In the genomic region with DNA sequence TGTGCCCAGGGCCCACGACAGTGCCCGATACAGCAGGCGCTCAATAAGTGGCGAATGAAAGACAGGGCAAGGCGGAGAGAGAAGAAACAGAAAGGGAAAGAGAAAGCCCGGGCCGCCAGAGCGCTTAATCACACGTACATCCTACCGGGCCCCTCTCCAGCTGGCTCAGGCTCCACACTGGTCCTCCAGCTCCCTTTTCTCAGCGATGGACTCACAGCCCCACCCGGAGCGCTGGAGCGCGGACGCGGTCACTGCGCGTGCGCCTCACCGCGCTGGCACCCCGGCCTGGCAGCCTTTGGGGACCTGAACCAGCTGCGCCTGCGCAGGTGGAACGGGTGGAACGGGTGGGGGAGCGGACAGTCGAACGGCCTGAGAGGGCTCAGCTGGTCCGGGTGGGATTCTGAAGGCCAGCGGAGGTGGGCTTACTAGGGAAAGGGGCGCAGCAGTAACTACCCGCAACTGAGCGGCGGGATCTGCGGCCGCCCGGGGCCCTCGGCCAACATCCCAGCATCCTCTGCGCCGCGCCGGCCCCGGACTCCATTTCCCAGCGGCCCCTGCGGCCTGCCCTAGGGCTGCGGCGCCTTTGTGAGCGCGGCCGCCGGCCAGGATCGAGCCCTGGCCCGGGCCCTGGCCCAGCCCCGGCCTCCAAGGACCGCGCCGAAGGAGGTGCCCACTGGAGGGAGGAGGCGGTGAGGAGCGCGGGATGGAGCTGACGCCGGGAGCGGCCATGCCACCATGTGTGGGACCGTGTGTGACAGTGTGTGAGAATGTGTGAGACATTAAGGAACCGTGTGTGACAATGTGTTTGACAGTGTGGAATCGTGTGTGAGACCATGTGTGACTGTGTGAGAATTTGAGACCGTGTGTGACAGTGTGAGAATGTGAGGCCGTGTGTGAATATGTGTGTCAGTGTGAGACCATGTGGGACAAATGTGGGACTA, we compare ENCODE assay signal across 1 cellular context.
TF ChIP-seq lines count a peak whose summit lies in the region.

Gene ZNF583 (plus strand): TSS at position 569 of the 941 bp plus-strand sequence. CDS start 2,783 bp downstream, outside the sequence.

TF ChIP-seq in SK-N-SH, 30 proteins besides CTCF, POLR2A, EP300 and RAD21 (continued from another document):
- TF ChIP-seq, protein P1, sequence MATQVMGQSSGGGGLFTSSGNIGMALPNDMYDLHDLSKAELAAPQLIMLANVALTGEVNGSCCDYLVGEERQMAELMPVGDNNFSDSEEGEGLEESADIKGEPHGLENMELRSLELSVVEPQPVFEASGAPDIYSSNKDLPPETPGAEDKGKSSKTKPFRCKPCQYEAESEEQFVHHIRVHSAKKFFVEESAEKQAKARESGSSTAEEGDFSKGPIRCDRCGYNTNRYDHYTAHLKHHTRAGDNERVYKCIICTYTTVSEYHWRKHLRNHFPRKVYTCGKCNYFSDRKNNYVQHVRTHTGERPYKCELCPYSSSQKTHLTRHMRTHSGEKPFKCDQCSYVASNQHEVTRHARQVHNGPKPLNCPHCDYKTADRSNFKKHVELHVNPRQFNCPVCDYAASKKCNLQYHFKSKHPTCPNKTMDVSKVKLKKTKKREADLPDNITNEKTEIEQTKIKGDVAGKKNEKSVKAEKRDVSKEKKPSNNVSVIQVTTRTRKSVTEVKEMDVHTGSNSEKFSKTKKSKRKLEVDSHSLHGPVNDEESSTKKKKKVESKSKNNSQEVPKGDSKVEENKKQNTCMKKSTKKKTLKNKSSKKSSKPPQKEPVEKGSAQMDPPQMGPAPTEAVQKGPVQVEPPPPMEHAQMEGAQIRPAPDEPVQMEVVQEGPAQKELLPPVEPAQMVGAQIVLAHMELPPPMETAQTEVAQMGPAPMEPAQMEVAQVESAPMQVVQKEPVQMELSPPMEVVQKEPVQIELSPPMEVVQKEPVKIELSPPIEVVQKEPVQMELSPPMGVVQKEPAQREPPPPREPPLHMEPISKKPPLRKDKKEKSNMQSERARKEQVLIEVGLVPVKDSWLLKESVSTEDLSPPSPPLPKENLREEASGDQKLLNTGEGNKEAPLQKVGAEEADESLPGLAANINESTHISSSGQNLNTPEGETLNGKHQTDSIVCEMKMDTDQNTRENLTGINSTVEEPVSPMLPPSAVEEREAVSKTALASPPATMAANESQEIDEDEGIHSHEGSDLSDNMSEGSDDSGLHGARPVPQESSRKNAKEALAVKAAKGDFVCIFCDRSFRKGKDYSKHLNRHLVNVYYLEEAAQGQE (IDR thresholded peaks at IDR 0.05; ENCODE audit: low read depth, low read length) = 0 out of 2 replicates have a peak, but pooled peaks have one; percentile 35
- TF ChIP-seq RFX5 (IDR thresholded peaks at IDR 0.05; ENCODE audit: low read length) (no peak), RCOR1 (IDR thresholded peaks at IDR 0.05; ENCODE audit: low read length) (no peak)
- TF ChIP-seq, protein P2, sequence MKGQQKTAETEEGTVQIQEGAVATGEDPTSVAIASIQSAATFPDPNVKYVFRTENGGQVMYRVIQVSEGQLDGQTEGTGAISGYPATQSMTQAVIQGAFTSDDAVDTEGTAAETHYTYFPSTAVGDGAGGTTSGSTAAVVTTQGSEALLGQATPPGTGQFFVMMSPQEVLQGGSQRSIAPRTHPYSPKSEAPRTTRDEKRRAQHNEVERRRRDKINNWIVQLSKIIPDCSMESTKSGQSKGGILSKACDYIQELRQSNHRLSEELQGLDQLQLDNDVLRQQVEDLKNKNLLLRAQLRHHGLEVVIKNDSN (IDR thresholded peaks at IDR 0.05; ENCODE audit: borderline replicate concordance, low read depth) = no peak
